20 cellular contexts compared by ENCODE assay signal in the genomic region with DNA sequence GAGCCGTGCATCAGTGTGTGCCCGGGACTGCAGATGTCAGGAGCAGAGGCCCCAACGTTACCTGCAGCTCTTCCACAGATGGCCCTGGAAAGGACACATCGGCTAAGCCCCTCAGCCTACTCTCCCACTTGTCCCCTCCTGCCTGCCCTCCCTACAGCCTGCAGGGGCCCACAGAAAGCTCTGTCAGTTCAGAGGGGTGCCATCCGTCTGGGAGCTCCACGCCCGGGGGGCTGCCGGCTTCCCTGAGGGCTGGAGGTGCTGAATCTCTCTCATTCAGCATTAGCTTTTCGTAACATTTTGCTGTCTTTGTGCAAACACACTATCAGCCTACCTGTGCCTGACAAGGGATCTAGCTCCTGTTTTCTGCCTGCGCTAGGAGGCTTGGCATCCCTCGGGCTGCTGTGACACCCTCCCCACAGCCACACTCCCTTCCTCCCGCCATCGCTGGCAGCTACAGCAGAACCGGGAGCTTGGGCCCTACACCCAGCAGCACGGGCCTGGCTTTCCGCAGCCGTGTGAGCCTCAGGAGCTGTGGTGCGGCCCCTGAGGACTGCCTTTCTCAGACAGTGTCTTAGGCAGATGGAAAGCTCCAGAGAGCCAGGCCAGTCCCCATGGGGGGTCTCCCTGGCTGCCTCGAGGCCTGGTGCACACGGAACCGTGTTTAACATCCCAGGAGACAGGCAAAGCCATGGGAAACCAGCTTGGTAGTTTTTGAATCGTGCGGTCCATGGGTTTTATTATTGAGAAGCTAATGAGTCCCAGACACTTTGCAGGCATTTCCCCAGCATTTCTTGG.
A peak's percentile ranks its signal among the peaks of the same experiment; 100 is the strongest.
DNase-seq lines count a peak whose midpoint lies in the region; TF ChIP-seq lines count a peak whose summit lies in the region.
"Had no signal": no experiment of that assay in that cellular context is flagged by ENCODE, and none has a peak within 500 bp of the region (broad histone marks: within the 10 kb centered on the region; RNA-seq: fewer than 3 reads in every experiment).

No MANE protein-coding gene starts in this region.

- no peak overlapping the region for H3K4me3 ChIP-seq in Caco-2 (ENCODE audit: low read depth, low read length)
- H3K4me3 ChIP-seq: BLaER1 treated with 17β-estradiol and CSF1 and Interleukin-3, amounts not matched to agents 10 nM and 100 nM; HAP-1 had no signal

- peaks cover 22% of the 10 kb centered on the region for H3K4me1 ChIP-seq in Caco-2
- H3K4me1 ChIP-seq: BE2C; BLaER1 treated with 17β-estradiol and CSF1 and Interleukin-3, amounts not matched to agents 10 nM and 100 nM; HAP-1 had no signal

- BruUV-seq in Caco-2 (replicated peaks; lab: Mats Ljungman, UMichigan) = no TSS peak

- CTCF ChIA-PET in Caco-2 (lab: Charles Lee) = interaction anchor here (1.3 kb wide), 1 partner anchor 25 kb away, joined by 3 read pairs; no protein-coding TSS in a partner anchor

- intact Hi-C loops in Caco-2 (cut with micrococcal nuclease; ENCODE audit: unreplicated experiment) = no loop called here

- no peak for TF ChIP-seq CTCF in VCaP (conservative IDR thresholded peaks at IDR 0.05)
- TF ChIP-seq CTCF in osteocyte (IDR thresholded peaks at IDR 0.05) = no peak
- TF ChIP-seq CTCF in Caco-2 (IDR thresholded peaks at IDR 0.05; ENCODE audit: insufficient read depth in 1 of 2, low read depth in 1 of 2, low read length in 1 of 2, severe bottlenecking in 1 of 2, unreplicated experiment in 1 of 2) = no peak

- POLR2A ChIA-PET in Caco-2 (lab: Charles Lee) = no interaction called here

- H3K9me3 Mint-ChIP-seq in osteocyte (ENCODE audit: unreplicated experiment) (peaks cover 4% of the 10 kb centered on the region), Caco-2 (ENCODE audit: unreplicated experiment) (peaks cover 11% of the 10 kb centered on the region)
- H3K9me3 Mint-ChIP-seq: CD4-positive, alpha-beta T cell had no signal

- H3K4me1 Mint-ChIP-seq in osteocyte (ENCODE audit: unreplicated experiment) (no peaks in the 10 kb centered on the region), Caco-2 (ENCODE audit: low read depth, unreplicated experiment) (peaks cover 22% of the 10 kb centered on the region)
- H3K4me1 Mint-ChIP-seq: CD14-positive monocyte had no signal

- H3K27me3 ChIP-seq in Caco-2 (replicated peaks; ENCODE audit: control insufficient read depth, insufficient read depth, low read length) = no peaks in the 10 kb centered on the region
- H3K27me3 ChIP-seq: BLaER1 treated with 17β-estradiol and CSF1 and Interleukin-3, amounts not matched to agents 10 nM and 100 nM had no signal

- peak; percentile 48 for DNase-seq in DMS79 treated with DMSO at 0.1 percent for 48 hours (lab: John Stamatoyannopoulos, UW)
- no peak for DNase-seq in DMS79 (lab: John Stamatoyannopoulos, UW)
- DNase-seq in islet precursor cell = peak; percentile 41
- DNase-seq in osteocyte (ENCODE audit: extremely low spot score, unreplicated experiment) = peak; percentile 81
- no peak for DNase-seq in inferior parietal cortex (ENCODE audit: extremely low spot score)
- DNase-seq in SHP77 treated with DMSO at 0.1 percent for 48 hours (lab: John Stamatoyannopoulos, UW) = no peak
- no peak for DNase-seq in Caco-2
- DNase-seq: AML-193; BE2C; CD4-positive, alpha-beta T cell; COR-L47; DMS153; GF-D8; GOT3; HFFc6 had no signal

- H3K9me3 ChIP-seq in Caco-2 = peaks cover 2% of the 10 kb centered on the region; the same call in 1 of the 2 replicates
- H3K9me3 ChIP-seq: BE2C, HAP-1 had no signal

- no peak overlapping the region for H3K27ac Mint-ChIP-seq in osteocyte (ENCODE audit: unreplicated experiment)
- no peak overlapping the region for H3K27ac Mint-ChIP-seq in Caco-2 (ENCODE audit: unreplicated experiment)
- H3K27ac Mint-ChIP-seq: CD14-positive monocyte; CD4-positive, alpha-beta T cell; HFFc6 had no signal

- H3K27ac ChIP-seq in VCaP = peak overlapping the region; percentile 98; the same call in 1 of the 2 replicates
- H3K27ac ChIP-seq: 22Rv1; BLaER1 treated with 17β-estradiol and CSF1 and Interleukin-3, amounts not matched to agents 10 nM and 100 nM had no signal

- no peaks in the 10 kb centered on the region for H3K36me3 ChIP-seq in Caco-2 (ENCODE audit: control insufficient read depth, insufficient read depth, low read length)
- H3K36me3 ChIP-seq: BE2C; BLaER1 treated with 17β-estradiol and CSF1 and Interleukin-3, amounts not matched to agents 10 nM and 100 nM; HAP-1 had no signal

- H3K27me3 Mint-ChIP-seq in osteocyte (ENCODE audit: unreplicated experiment) = peaks cover 5% of the 10 kb centered on the region
- no peaks in the 10 kb centered on the region for H3K27me3 Mint-ChIP-seq in Caco-2 (ENCODE audit: insufficient read depth, unreplicated experiment)

- H3K36me3 Mint-ChIP-seq in osteocyte (ENCODE audit: unreplicated experiment) = no peaks in the 10 kb centered on the region
- no peaks in the 10 kb centered on the region for H3K36me3 Mint-ChIP-seq in Caco-2 (ENCODE audit: insufficient read depth, unreplicated experiment)
- H3K36me3 Mint-ChIP-seq: CD14-positive monocyte had no signal

- H3K4me3 Mint-ChIP-seq in osteocyte (ENCODE audit: unreplicated experiment) (no peak overlapping the region), Caco-2 (ENCODE audit: unreplicated experiment) (no peak overlapping the region)
- H3K4me3 Mint-ChIP-seq: CD14-positive monocyte; CD4-positive, alpha-beta T cell; HFFc6 had no signal

Comparison
In these comparisons a context has a peak if more than half of its experiments do, and no peak if none do; other contexts are left out.
1. DNase-seq: peak in DMS79 treated with DMSO at 0.1 percent for 48 hours (single experiment), islet precursor cell (single experiment) and osteocyte (single experiment); none in DMS79 (single experiment), inferior parietal cortex (single experiment), SHP77 treated with DMSO at 0.1 percent for 48 hours (single experiment) and Caco-2 (0 of 2).